Comparison of ENCODE assay signal across 1 cellular context in genomic region chr20:47040506-47041125, GRCh38.
A peak's percentile ranks its signal among the peaks of the same experiment; 100 is the strongest.
TF ChIP-seq lines count a peak whose summit lies in the region.

No MANE protein-coding gene starts in this region.

TF ChIP-seq in K562, 482 proteins besides CTCF, POLR2A, EP300 and RAD21 (continued from another document):
- TF ChIP-seq SFPQ (IDR thresholded peaks at IDR 0.05; ENCODE audit: low read depth, low read length) (no peak), ZNF444 (CRISPR knock-in tag; IDR thresholded peaks at IDR 0.05) (no peak), C11orf30 (IDR thresholded peaks at IDR 0.05; ENCODE audit: low read depth) (no peak), CHAMP1 (IDR thresholded peaks at IDR 0.05) (no peak), CHCHD3 (CRISPR knock-in tag; IDR thresholded peaks at IDR 0.05) (no peak), USF1 (CRISPR knock-in tag; IDR thresholded peaks at IDR 0.05) (peak; percentile 70), ZNF764 (CRISPR knock-in tag; IDR thresholded peaks at IDR 0.05; ENCODE audit: low read depth) (no peak), RCOR1 (IDR thresholded peaks at IDR 0.05; ENCODE audit: borderline replicate concordance in 1 of 2, low read depth in 2 of 2, low read length in 2 of 2) (peak; percentile 72 to 74; a peak in 3 of 4 replicates), USF2 (CRISPR knock-in tag; IDR thresholded peaks at IDR 0.05) (peak; percentile 63)
